Comparison of ENCODE assay signal across 8 cellular contexts in genomic region chr2:28821295-28821958, GRCh38. TPM values are rescaled to one million over a fixed set of nuclear protein-coding genes. Genes with fewer than 3 reads are reported as not detected.
A peak's percentile ranks its signal among the peaks of the same experiment; 100 is the strongest.
DNase-seq lines count a peak whose midpoint lies in the region; ATAC-seq and TF ChIP-seq lines count a peak whose summit lies in the region.

No MANE protein-coding gene starts in this region.

- CTCF ChIA-PET in IMR-90 (lab: Yijun Ruan, JAX): interaction anchor here (1.3 to 1.7 kb wide), 3 partner anchors 12 to 255 kb away, joined by 3 to 5 read pairs (median 4); no protein-coding TSS in a partner anchor
- CTCF ChIA-PET in activated naive CD4-positive, alpha-beta T cell treated with anti-CD3 and anti-CD28 coated beads for 36 hours (lab: Charles Lee): interaction anchor here (0.6 to 1.7 kb wide), 13 partner anchors 17 to 1248 kb away, joined by 3 to 11 read pairs (median 4); no protein-coding TSS in a partner anchor

- WGBS in IMR-90 (ENCODE audit: extremely low coverage in 2 of 2, insufficient read length in 1 of 2), 2 experiments: no CpG with 5 or more reads among the region's 8 CpGs
- WGBS in heart left ventricle, 4 donors: 0 to 10% (median 5%) methylated on average over 8 of the region's 8 CpGs

- H3K36me3 ChIP-seq in IMR-90 (ENCODE audit: control insufficient read depth, insufficient read depth, low read length) (no peaks in the 10 kb centered on the region), RWPE2 (ENCODE audit: low read depth) (no peaks in the 10 kb centered on the region), heart left ventricle (no peaks in the 10 kb centered on the region)

- H2AFZ ChIP-seq in IMR-90 (replicated peaks; ENCODE audit: low read length, poor library complexity): no peak overlapping the region

- peak; percentile 75 for TF ChIP-seq RAD21 in IMR-90 (IDR thresholded peaks at IDR 0.05; ENCODE audit: low read length)

- no peaks in the 10 kb centered on the region for H4K20me1 ChIP-seq in IMR-90 (ENCODE audit: insufficient read depth, low read length)

- H4K8ac ChIP-seq in IMR-90 (ENCODE audit: low read depth in 2 of 2, low read length in 2 of 2): no peak overlapping the region

- no peak overlapping the region for H2AK9ac ChIP-seq in IMR-90 (replicated peaks; ENCODE audit: low read depth, low read length, poor library complexity)

- no peak overlapping the region for H4K5ac ChIP-seq in IMR-90 (ENCODE audit: low read depth, low read length)

- no peak overlapping the region for H3K27ac ChIP-seq in IMR-90 (ENCODE audit: insufficient read depth, low read length)
- H3K27ac ChIP-seq in RWPE2 (ENCODE audit: poor library complexity, severe bottlenecking): no peak overlapping the region
- H3K27ac ChIP-seq in heart left ventricle: no peak overlapping the region

- no peaks in the 10 kb centered on the region for H3K9me1 ChIP-seq in IMR-90 (ENCODE audit: insufficient read depth, low read length)

- H3K9ac ChIP-seq in IMR-90 (ENCODE audit: low read depth, low read length): no peak overlapping the region

- H3K18ac ChIP-seq in IMR-90 (ENCODE audit: low read depth, low read length): no peak overlapping the region

- peaks cover 8% of the 10 kb centered on the region for H3K4me1 Mint-ChIP-seq in activated naive CD4-positive, alpha-beta T cell treated with anti-CD3 and anti-CD28 coated beads for 36 hours (ENCODE audit: low read depth)

- H3K4me2 ChIP-seq in IMR-90 (ENCODE audit: low read depth, low read length): no peak overlapping the region

- H3K4me3 Mint-ChIP-seq in activated naive CD4-positive, alpha-beta T cell treated with anti-CD3 and anti-CD28 coated beads for 36 hours: no peak overlapping the region

- TF ChIP-seq POLR2A in IMR-90 (IDR thresholded peaks at IDR 0.05; ENCODE audit: low read depth, low read length): no peak
- no peak for TF ChIP-seq POLR2A in heart left ventricle (IDR thresholded peaks at IDR 0.05)

- H2BK120ac ChIP-seq in IMR-90 (ENCODE audit: low read depth, low read length): no peak overlapping the region

- no peak overlapping the region for H2BK20ac ChIP-seq in IMR-90 (ENCODE audit: low read depth, low read length)

- POLR2A ChIA-PET in IMR-90 (lab: Charles Lee; ENCODE audit: unreplicated experiment): no interaction called here

- no peak overlapping the region for H2BK15ac ChIP-seq in IMR-90 (ENCODE audit: low read depth, low read length)

- in situ Hi-C loops in IMR-90 (cut with MboI; ENCODE audit: low sequenced_read_pairs): no loop called here

- peak; percentile 35 for DNase-seq in GDM1 (lab: John Stamatoyannopoulos, UW)
- peak; percentile 65 for DNase-seq in IMR-90
- DNase-seq in RWPE2 (ENCODE audit: low spot score): no peak
- DNase-seq in activated naive CD4-positive, alpha-beta T cell treated with anti-CD3 and anti-CD28 coated beads for 36 hours: peak; percentile 81
- peak in 2 of 5 donors; percentile 18 to 25 for DNase-seq in heart left ventricle
- no peak for DNase-seq in sciatic nerve (ENCODE audit: low spot score)
- DNase-seq in NCI-H128 (lab: John Stamatoyannopoulos, UW; ENCODE audit: unreplicated experiment): no peak

- H3K4ac ChIP-seq in IMR-90 (ENCODE audit: low read depth, low read length): no peak overlapping the region

- no peak overlapping the region for H4K91ac ChIP-seq in IMR-90 (ENCODE audit: insufficient read depth, low read depth, low read length)

- H3K27me3 Mint-ChIP-seq in activated naive CD4-positive, alpha-beta T cell treated with anti-CD3 and anti-CD28 coated beads for 36 hours (ENCODE audit: low read depth): no peaks in the 10 kb centered on the region

- H3K4me1 ChIP-seq in IMR-90 (ENCODE audit: control insufficient read depth, insufficient read depth, low read length) (no peaks in the 10 kb centered on the region), RWPE2 (ENCODE audit: insufficient read depth, poor library complexity, severe bottlenecking) (no peaks in the 10 kb centered on the region), heart left ventricle (peaks cover 0 to 3% (median 0%) of the 10 kb centered on the region in 12 donors)

- intact Hi-C loops in IMR-90 (cut with micrococcal nuclease) (loop anchor here (2.0 to 5.0 kb wide), 3 partner anchors 106 to 1251 kb away; no protein-coding TSS in a partner anchor), heart left ventricle (cut with DNase I) (loop anchor here in 3 of 10 donors (5.0 to 10.0 kb wide), 4 partner anchors 373 to 1253 kb away; no protein-coding TSS in a partner anchor), sciatic nerve (cut with DNase I) (no loop called here)
- intact Hi-C loops in activated naive CD4-positive, alpha-beta T cell treated with anti-CD3 and anti-CD28 coated beads for 36 hours (cut with micrococcal nuclease): loop anchor here (1.0 to 5.0 kb wide), 7 partner anchors 49 to 731 kb away; partner anchors contain the start of genes TRMT61B and WDR43

- no peaks in the 10 kb centered on the region for H3K27me3 ChIP-seq in IMR-90 (ENCODE audit: control insufficient read depth, insufficient read depth, low read length)
- H3K27me3 ChIP-seq in RWPE2 (ENCODE audit: insufficient read depth, poor library complexity, severe bottlenecking): no peaks in the 10 kb centered on the region
- H3K27me3 ChIP-seq in heart left ventricle: no peaks in the 10 kb centered on the region

- ATAC-seq in IMR-90 (ENCODE audit: low read depth) (peak; percentile 97), RWPE2 (ENCODE audit: low read depth) (peak; percentile 69), heart left ventricle (peak in 3 of 4 donors; percentile 60 to 69 (median 67)), sciatic nerve (peak; percentile 73), HG03097 (IDR thresholded peaks at IDR 0.05; ENCODE audit: low FRiP score, unreplicated experiment) (no peak)

- H2AK5ac ChIP-seq in IMR-90 (ENCODE audit: low read depth, low read length): no peak overlapping the region

- no peak overlapping the region for H3K23ac ChIP-seq in IMR-90 (ENCODE audit: low read depth, low read length)

- H3K56ac ChIP-seq in IMR-90 (ENCODE audit: extremely low read depth, insufficient read depth, low read length): no peak overlapping the region

- no TSS peak for BruUV-seq in IMR-90 (replicated peaks; lab: Mats Ljungman, UMichigan)

- no peaks in the 10 kb centered on the region for H3K79me1 ChIP-seq in IMR-90 (ENCODE audit: low read depth in 1 of 2, low read length in 2 of 2)

- H2BK5ac ChIP-seq in IMR-90 (ENCODE audit: low read depth, low read length, poor library complexity, severe bottlenecking): no peak overlapping the region

- H3K27ac Mint-ChIP-seq in activated naive CD4-positive, alpha-beta T cell treated with anti-CD3 and anti-CD28 coated beads for 36 hours: no peak overlapping the region

- H3K4me3 ChIP-seq in IMR-90 (ENCODE audit: insufficient read depth, low read depth, low read length) (no peak overlapping the region), RWPE2 (ENCODE audit: severe bottlenecking) (no peak overlapping the region), heart left ventricle (no peak overlapping the region)

- H3K9me3 ChIP-seq in IMR-90 (ENCODE audit: control insufficient read depth, insufficient read depth, low read length) (no peaks in the 10 kb centered on the region), RWPE2 (ENCODE audit: severe bottlenecking) (no peaks in the 10 kb centered on the region), heart left ventricle (no peaks in the 10 kb centered on the region)

- H3K9me3 Mint-ChIP-seq in activated naive CD4-positive, alpha-beta T cell treated with anti-CD3 and anti-CD28 coated beads for 36 hours: no peaks in the 10 kb centered on the region

- H3K36me3 Mint-ChIP-seq in activated naive CD4-positive, alpha-beta T cell treated with anti-CD3 and anti-CD28 coated beads for 36 hours (ENCODE audit: low read depth): no peaks in the 10 kb centered on the region

- TF ChIP-seq CTCF in IMR-90 (conservative IDR thresholded peaks at IDR 0.05; ENCODE audit: low read depth, low read length) (peak; percentile 67), RWPE2 (IDR thresholded peaks at IDR 0.05; ENCODE audit: poor library complexity, severe bottlenecking) (peak; percentile 89), heart left ventricle (IDR thresholded peaks at IDR 0.05) (peak; percentile 51 to 76 (median 66))

- H3K14ac ChIP-seq in IMR-90 (replicated peaks; ENCODE audit: low read depth, low read length): no peak overlapping the region

- dilution Hi-C loops in IMR-90 (cut with HindIII; ENCODE audit: low sequenced_read_pairs, unreplicated experiment): no loop called here

TF ChIP-seq in IMR-90, 13 proteins besides CTCF, POLR2A, EP300 and RAD21:
- TF ChIP-seq SMC3 (IDR thresholded peaks at IDR 0.05; ENCODE audit: low read depth, low read length) (peak; percentile 45; the same call in 1 of the 2 replicates), MAFK (IDR thresholded peaks at IDR 0.05; ENCODE audit: low read depth, low read length) (no peak)
TF ChIP-seq in IMR-90: peak in this region for 1.

RNA-seq across cellular contexts. Expression of gene SPDYA, which starts 10.8 kb away (rescaled TPM):
- total RNA-seq in IMR-90 (2012; rRNA removed): not detected in 2 replicates
- polyA plus RNA-seq in IMR-90 (2012; rRNA removed): not detected in 2 replicates
- 0.03 TPM in 1 of 2 replicates, not detected in the other for polyA plus RNA-seq in IMR-90 (2012; cell fraction: cytosol; rRNA removed)
- polyA plus RNA-seq in IMR-90 (2012; cell fraction: nucleus; rRNA removed; ENCODE audit: low replicate concordance): 0.18 TPM in 1 of 2 replicates, not detected in the other
- 1 to 10 TPM; 1.8 to 2.0 TPM for total RNA-seq in activated naive CD4-positive, alpha-beta T cell treated with anti-CD3 and anti-CD28 coated beads for 36 hours
- under 1 TPM in 4 of 9 donors, not detected in 5; 0.17 to 0.50 (median 0.41) TPM for total RNA-seq in heart left ventricle
- polyA plus RNA-seq in heart left ventricle: under 1 TPM; 0.06 to 0.11 TPM
- total RNA-seq in sciatic nerve: 3.3 TPM

RNA-seq across cellular contexts. Expression of gene TRMT61B, which starts 48.7 kb away (rescaled TPM):
- total RNA-seq in IMR-90 (2012; rRNA removed) (5.7 and 11.1 TPM in 2 replicates), heart left ventricle (10 to 100 TPM; 12.9 to 24.3 (median 15.9) TPM), sciatic nerve (14.0 TPM)
- polyA plus RNA-seq in IMR-90 (2012; rRNA removed) (4.9 and 6.6 TPM in 2 replicates), heart left ventricle (10 to 100 TPM; 22.4 to 54.7 TPM)
- 3.5 and 4.1 TPM in 2 replicates for polyA plus RNA-seq in IMR-90 (2012; cell fraction: cytosol; rRNA removed)
- 5.0 and 6.1 TPM in 2 replicates for polyA plus RNA-seq in IMR-90 (2012; cell fraction: nucleus; rRNA removed; ENCODE audit: low replicate concordance)
- 10 to 100 TPM; 13.6 to 15.5 TPM for total RNA-seq in activated naive CD4-positive, alpha-beta T cell treated with anti-CD3 and anti-CD28 coated beads for 36 hours

Comparison
In these comparisons a context has a peak if more than half of its experiments do, and no peak if none do; other contexts are left out.
1. DNase-seq: peak in GDM1 (single experiment), IMR-90 (single experiment) and activated naive CD4-positive, alpha-beta T cell treated with anti-CD3 and anti-CD28 coated beads for 36 hours (single experiment); none in RWPE2 (single experiment), sciatic nerve (single experiment) and NCI-H128 (single experiment).
2. Peak in every context shown above with its lines, with median percentiles within 50 percentile points of each other: CTCF ChIP-seq.